Comparison of ENCODE assay signal across 15 cellular contexts in the genomic region with DNA sequence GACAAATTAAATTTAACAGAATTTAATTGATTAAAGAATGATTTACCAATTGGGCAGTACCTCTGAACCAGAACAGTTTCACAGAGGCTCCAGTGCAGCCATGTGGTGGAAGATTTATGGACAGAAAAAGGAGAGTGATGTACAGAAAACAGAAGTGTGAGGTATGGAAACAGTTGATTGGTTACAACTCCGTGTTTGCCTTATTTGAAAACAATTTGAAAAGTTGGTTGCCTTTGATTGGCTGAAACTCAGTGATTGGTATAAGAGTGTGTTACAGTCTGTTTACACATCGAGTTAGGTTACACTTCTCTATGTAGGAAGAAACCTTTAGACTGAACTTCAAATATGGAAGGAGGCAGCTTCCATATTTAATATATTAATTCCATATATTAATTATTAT. TPM values are rescaled to one million over a fixed set of nuclear protein-coding genes. Genes with fewer than 3 reads are reported as not detected.
A peak's percentile ranks its signal among the peaks of the same experiment; 100 is the strongest.
DNase-seq lines count a peak whose midpoint lies in the region; ATAC-seq, FAIRE-seq and TF ChIP-seq lines count a peak whose summit lies in the region.
"Had no signal": no experiment of that assay in that cellular context is flagged by ENCODE, and none has a peak within 500 bp of the region (broad histone marks: within the 10 kb centered on the region; RNA-seq: fewer than 3 reads in every experiment).

No MANE protein-coding gene starts in this region.

- no peaks in the 10 kb centered on the region for H3K27me3 Mint-ChIP-seq in stimulated activated memory B cell treated with anti-CD40 and anti-IgM and Interleukin-4, amounts not matched to agents 10 μg/mL and 1 μg/mL and 100 μg/mL, for 72 hours
- H3K27me3 Mint-ChIP-seq: CD4-positive, alpha-beta T cell had no signal

- no peaks in the 10 kb centered on the region for H3K9me3 Mint-ChIP-seq in stimulated activated memory B cell treated with anti-CD40 and anti-IgM and Interleukin-4, amounts not matched to agents 10 μg/mL and 1 μg/mL and 100 μg/mL, for 72 hours
- H3K9me3 Mint-ChIP-seq: CD4-positive, alpha-beta T cell had no signal

- H3K4me1 ChIP-seq in K562 (replicated peaks in 1 of 2; ENCODE audit: control insufficient read depth in 2 of 2, insufficient read depth in 2 of 2, low read length in 2 of 2), result 0 out of 5 replicates have a peak, but pooled peaks cover 0 to 2% of the 10 kb centered on the region in 2 experiments
- H3K4me1 ChIP-seq: Caco-2 had no signal

- H2AFZ ChIP-seq in K562 (ENCODE audit: low read depth, low read length), result no peak overlapping the region

- CTCF ChIA-PET in K562 (lab: Yijun Ruan, JAX; ENCODE audit: low intra/inter-chr PET ratio), result no interaction called here

- H3K79me2 ChIP-seq in K562 (ENCODE audit: control insufficient read depth, insufficient read depth, low read length), result peaks cover 14% of the 10 kb centered on the region; the same call in 2 of the 3 replicates

- DNase-seq in H54 (ENCODE audit: insufficient read length, low spot score) (no peak), K562 (ENCODE audit: extremely low read depth in 1 of 4, low spot score in 3 of 4) (no peak), SK-N-DZ (ENCODE audit: low spot score) (no peak), NCI-H1092 (lab: John Stamatoyannopoulos, UW) (no peak)
- DNase-seq: ACHN; Caco-2; CD4-positive, alpha-beta T cell; DMS153; DMS79; GF-D8; HCEC 1CT had no signal

- WGBS in K562 (ENCODE audit: insufficient coverage, low coverage, missing lambda C conversion rate), result 45% methylated on average over 2 of the region's 2 CpGs

- in situ Hi-C loops in K562 (cut with MboI), result no loop called here

- POLR2A ChIA-PET in K562 (lab: Yijun Ruan, JAX), result interaction anchor here (2.1 kb wide), 1 partner anchor 25 kb away, joined by 4 read pairs; no protein-coding TSS in a partner anchor

- no peak overlapping the region for H3K4me3 ChIP-seq in K562
- H3K4me3 ChIP-seq: GM12878 had no signal

- no peak for TF ChIP-seq RAD21 in K562 (CRISPR knock-in tag; conservative IDR thresholded peaks at IDR 0.05 in 1 of 2, IDR thresholded peaks at IDR 0.05 in 1 of 2)

- H3K27ac Mint-ChIP-seq in stimulated activated memory B cell treated with anti-CD40 and anti-IgM and Interleukin-4, amounts not matched to agents 10 μg/mL and 1 μg/mL and 100 μg/mL, for 72 hours, result no peak overlapping the region
- H3K27ac Mint-ChIP-seq: CD4-positive, alpha-beta T cell had no signal

- H3K4me2 ChIP-seq in K562 (ENCODE audit: insufficient read depth, low read length), result no peak overlapping the region

- no peaks in the 10 kb centered on the region; the same call in 1 of the 2 replicates for H4K20me1 ChIP-seq in K562 (replicated peaks; ENCODE audit: control insufficient read depth, insufficient read depth, low read length)

- no TSS peak for BruUV-seq in K562 (replicated peaks; lab: Mats Ljungman, UMichigan)

- no peaks in the 10 kb centered on the region for H3K27me3 ChIP-seq in K562 (ENCODE audit: control insufficient read depth in 2 of 2, insufficient read depth in 2 of 2, low read length in 2 of 2)

- FAIRE-seq in G401.6 (lab: Jason Lieb, UNC) (peak; percentile 31), H54 (lab: Jason Lieb, UNC) (peak; percentile 89), K562 (lab: Jason Lieb, UNC) (no peak)
- FAIRE-seq: GM12878 had no signal

- no peak overlapping the region for H3K27ac ChIP-seq in K562 (ENCODE audit: extremely low read depth, low read depth, low read length)
- H3K27ac ChIP-seq: C4-2B had no signal

- no peaks in the 10 kb centered on the region for H3K9me3 ChIP-seq in K562 (replicated peaks; ENCODE audit: control insufficient read depth, insufficient read depth, low read depth, low read length)
- H3K9me3 ChIP-seq: Caco-2 had no signal

- H3K4me3 Mint-ChIP-seq in stimulated activated memory B cell treated with anti-CD40 and anti-IgM and Interleukin-4, amounts not matched to agents 10 μg/mL and 1 μg/mL and 100 μg/mL, for 72 hours, result no peak overlapping the region
- H3K4me3 Mint-ChIP-seq: CD4-positive, alpha-beta T cell had no signal

- H3K9me1 ChIP-seq in K562 (ENCODE audit: control insufficient read depth, insufficient read depth, low read length), result no peaks in the 10 kb centered on the region

- ATAC-seq in K562, result no peak
- no peak for ATAC-seq in stimulated activated memory B cell treated with anti-CD40 and anti-IgM and Interleukin-4, amounts not matched to agents 10 μg/mL and 1 μg/mL and 100 μg/mL, for 72 hours
- ATAC-seq: GM12878 had no signal

- no peak for TF ChIP-seq EP300 in K562 (IDR thresholded peaks at IDR 0.05; ENCODE audit: low read length)

- peaks cover 8% of the 10 kb centered on the region for H3K4me1 Mint-ChIP-seq in stimulated activated memory B cell treated with anti-CD40 and anti-IgM and Interleukin-4, amounts not matched to agents 10 μg/mL and 1 μg/mL and 100 μg/mL, for 72 hours

- no peak overlapping the region for H3K9ac ChIP-seq in K562 (ENCODE audit: insufficient read depth in 1 of 2, low read depth in 2 of 2, low read length in 2 of 2)

- H3K36me3 Mint-ChIP-seq in stimulated activated memory B cell treated with anti-CD40 and anti-IgM and Interleukin-4, amounts not matched to agents 10 μg/mL and 1 μg/mL and 100 μg/mL, for 72 hours, result no peaks in the 10 kb centered on the region

- intact Hi-C loops in K562 (cut with micrococcal nuclease), result loop anchor here (5.0 kb wide), 1 partner anchor 46 kb away; no protein-coding TSS in a partner anchor

- no peaks in the 10 kb centered on the region for H3K36me3 ChIP-seq in K562 (ENCODE audit: control insufficient read depth, insufficient read depth, low read length)

- TF ChIP-seq POLR2A in H54 (IDR thresholded peaks at IDR 0.05; ENCODE audit: low read depth, low read length), result no peak
- TF ChIP-seq POLR2A in K562 (conservative IDR thresholded peaks at IDR 0.05), result no peak

- TF ChIP-seq CTCF in K562 (IDR thresholded peaks at IDR 0.05 in 2 of 3, conservative IDR thresholded peaks at IDR 0.05 in 1 of 3; ENCODE audit: insufficient read depth in 2 of 3, low read depth in 1 of 3, low read length in 3 of 3), result no peak

TF ChIP-seq in K562, 482 proteins besides CTCF, POLR2A, EP300 and RAD21:
- TF ChIP-seq PHF20 (IDR thresholded peaks at IDR 0.05; ENCODE audit: partially characterized antibody) (no peak), IRF2 (CRISPR knock-in tag; IDR thresholded peaks at IDR 0.05) (no peak), MYBL2 (IDR thresholded peaks at IDR 0.05; ENCODE audit: low read depth) (peak; percentile 76), MYBL2 (CRISPR knock-in tag; IDR thresholded peaks at IDR 0.05; ENCODE audit: borderline replicate concordance) (no peak), MEIS2 (IDR thresholded peaks at IDR 0.05; ENCODE audit: partially characterized antibody) (peak; percentile 39), SMAD1 (IDR thresholded peaks at IDR 0.05; ENCODE audit: low read depth, low read length, partially characterized antibody) (no peak), NELFE (IDR thresholded peaks at IDR 0.05; ENCODE audit: insufficient read depth, insufficient read length) (no peak), SNRNP70 (optimal IDR thresholded peaks at IDR 0.05; ENCODE audit: low read depth, low read length) (no peak), FOXM1 (IDR thresholded peaks at IDR 0.05; ENCODE audit: low read depth) (peak; percentile 78), FOXM1 (CRISPR knock-in tag; IDR thresholded peaks at IDR 0.05; ENCODE audit: low read depth) (no peak)
- TF ChIP-seq, protein P1, sequence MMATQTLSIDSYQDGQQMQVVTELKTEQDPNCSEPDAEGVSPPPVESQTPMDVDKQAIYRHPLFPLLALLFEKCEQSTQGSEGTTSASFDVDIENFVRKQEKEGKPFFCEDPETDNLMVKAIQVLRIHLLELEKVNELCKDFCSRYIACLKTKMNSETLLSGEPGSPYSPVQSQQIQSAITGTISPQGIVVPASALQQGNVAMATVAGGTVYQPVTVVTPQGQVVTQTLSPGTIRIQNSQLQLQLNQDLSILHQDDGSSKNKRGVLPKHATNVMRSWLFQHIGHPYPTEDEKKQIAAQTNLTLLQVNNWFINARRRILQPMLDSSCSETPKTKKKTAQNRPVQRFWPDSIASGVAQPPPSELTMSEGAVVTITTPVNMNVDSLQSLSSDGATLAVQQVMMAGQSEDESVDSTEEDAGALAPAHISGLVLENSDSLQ (IDR thresholded peaks at IDR 0.05), result peak; percentile 46; the same call in 1 of the 2 replicates

RNA-seq across cellular contexts. Expression of a gene that starts 30.1 kb away (rescaled TPM):
- total RNA-seq in K562 (2011; cell fraction: chromatin; rRNA removed; ENCODE audit: low replicate concordance), result 49.8 and 66.2 TPM in 2 replicates
- total RNA-seq in K562 (2011; cell fraction: nucleolus; rRNA removed), result 22.5 and 29.5 TPM in 2 replicates
- 30.6 and 35.2 TPM in 2 replicates for total RNA-seq in K562 (2011; cell fraction: nucleoplasm; rRNA removed)
- total RNA-seq in K562 (2014; rRNA removed) (5.8 and 5.9 TPM in 2 replicates), K562 (2014; rRNA removed; fragmentation: Illumina TruSeq; extraction: Trizol) (10.2 and 10.8 TPM in 2 replicates), K562 (2015; rRNA removed; fragmentation: Illumina TruSeq; extraction: Trizol) (10.1 TPM in 2 replicates), K562 (2021) (14.4 and 16.0 TPM in 2 replicates)
- polyA plus RNA-seq in K562 (2011; rRNA removed) (10.5 and 13.2 TPM in 2 replicates), K562 (2014; fragmentation: Illumina TruSeq; extraction: Trizol) (11.6 and 12.8 TPM in 2 replicates), K562 (2014; fragmentation: Nextera tagmentation; extraction: Ambion mirVana) (1 to 10 TPM; 1.1 to 2.6 TPM), K562 (2014; rRNA removed) (5.2 and 5.9 TPM in 2 replicates)
- polyA plus RNA-seq in K562 (2011; cell fraction: cytosol; rRNA removed), result 8.3 and 14.3 TPM in 2 replicates
- 17.4 and 19.9 TPM in 2 replicates for polyA plus RNA-seq in K562 (2011; cell fraction: nucleus; rRNA removed)
- polyA plus RNA-seq in K562 (2012), result 5.3 and 6.2 TPM in 2 replicates
- 52.8 and 56.9 TPM in 2 replicates for polyA minus RNA-seq in K562 (2011; rRNA and poly(A)+ RNA removed)
- polyA minus RNA-seq in K562 (2011; cell fraction: cytosol; rRNA and poly(A)+ RNA removed), result 33.8 and 39.5 TPM in 2 replicates
- 24.6 and 45.3 TPM in 2 replicates for polyA minus RNA-seq in K562 (2011; cell fraction: nucleus; rRNA and poly(A)+ RNA removed)
- 6.7 and 8.4 TPM in 2 replicates for polyA plus RNA-seq in SK-N-DZ (2014; cell fraction: cytosol; rRNA removed)
- polyA plus RNA-seq in SK-N-DZ (2014; cell fraction: nucleus; rRNA removed), result 7.3 and 15.7 TPM in 2 replicates
